ENCODE assay signal across 8 cellular contexts in the genomic region with DNA sequence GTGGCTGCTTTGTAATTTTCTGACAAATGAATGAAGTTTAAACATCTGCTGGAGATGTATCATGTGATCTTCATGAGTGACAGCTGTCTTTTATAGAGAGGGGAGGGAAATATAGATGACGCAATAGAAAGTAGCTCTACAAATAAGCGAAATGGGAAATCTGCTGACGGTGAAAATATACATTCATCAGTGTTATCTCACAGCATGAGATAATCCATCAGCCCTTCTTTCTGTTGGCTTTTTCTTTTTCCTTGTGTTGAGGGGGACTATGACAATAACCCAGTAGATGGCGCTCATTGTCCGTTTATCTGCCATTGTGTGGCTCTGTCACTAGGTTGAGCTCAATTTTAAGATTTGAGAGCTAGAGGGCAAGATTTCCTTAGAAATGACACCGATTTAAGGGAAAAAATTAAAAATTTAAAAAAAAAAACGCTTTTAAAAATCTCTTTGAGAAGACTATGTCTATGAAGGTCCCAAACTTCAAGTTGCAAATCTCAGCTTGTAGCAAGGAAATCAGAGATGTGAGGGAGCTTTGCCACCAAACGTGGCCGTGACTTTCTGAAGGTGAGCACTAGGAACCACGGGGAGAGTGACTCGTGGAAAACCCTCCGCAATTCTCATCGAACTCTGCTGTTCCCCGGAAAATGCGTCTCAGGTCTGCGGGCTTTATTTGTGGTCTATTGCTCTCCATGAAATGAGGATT.
DNase-seq lines count a peak whose midpoint lies in the region; ATAC-seq and TF ChIP-seq lines count a peak whose summit lies in the region.

No MANE protein-coding gene starts in this region.

- peaks cover 9 to 40% (median 15%) of the 10 kb centered on the region in 4 donors for H3K4me1 Mint-ChIP-seq in naive thymus-derived CD8-positive, alpha-beta T cell

- no peak overlapping the region for H3K4me3 Mint-ChIP-seq in naive thymus-derived CD8-positive, alpha-beta T cell

- POLR2A ChIA-PET in naive thymus-derived CD8-positive, alpha-beta T cell (lab: Charles Lee): interaction anchor here (1.2 to 1.3 kb wide), 3 partner anchors 17 to 162 kb away, joined by 4 to 7 read pairs (median 6); no protein-coding TSS in a partner anchor

- H3K36me3 Mint-ChIP-seq in naive thymus-derived CD8-positive, alpha-beta T cell: no peaks in the 10 kb centered on the region

- peaks cover 0 to 3% (median 0%) of the 10 kb centered on the region in 4 donors for H3K4me1 ChIP-seq in tibial artery

- ATAC-seq in GM18520 (IDR thresholded peaks at IDR 0.05; ENCODE audit: unreplicated experiment) (peak; percentile 66), HG03097 (IDR thresholded peaks at IDR 0.05; ENCODE audit: low FRiP score, unreplicated experiment) (peak; percentile 73)
- ATAC-seq in naive thymus-derived CD8-positive, alpha-beta T cell: peak; percentile 82 to 87

- H3K27ac Mint-ChIP-seq in naive thymus-derived CD8-positive, alpha-beta T cell: peak overlapping the region in 2 of 10 donors; percentile 41 to 72

- H3K36me3 ChIP-seq in tibial artery: no peaks in the 10 kb centered on the region

- H3K4me3 ChIP-seq in epithelial cell of proximal tubule (ENCODE audit: low read depth, low read length): no peak overlapping the region
- no peak overlapping the region for H3K4me3 ChIP-seq in tibial artery

- TF ChIP-seq CTCF in C4-2B (conservative IDR thresholded peaks at IDR 0.05): peak; percentile 87
- peak; percentile 92 for TF ChIP-seq CTCF in epithelial cell of proximal tubule (conservative IDR thresholded peaks at IDR 0.05; ENCODE audit: low read depth, low read length)
- peak; percentile 72 to 90 for TF ChIP-seq CTCF in tibial artery (IDR thresholded peaks at IDR 0.05)

- H3K9me3 Mint-ChIP-seq in naive thymus-derived CD8-positive, alpha-beta T cell: no peaks in the 10 kb centered on the region

- intact Hi-C loops in tibial artery (cut with DNase I; ENCODE audit: low total_unique reads): loop anchor here (2.0 kb wide), 1 partner anchor 163 kb away; no protein-coding TSS in a partner anchor

- peaks cover 0 to 8% (median 0%) of the 10 kb centered on the region in 5 donors for H3K27me3 Mint-ChIP-seq in naive thymus-derived CD8-positive, alpha-beta T cell

- H3K27me3 ChIP-seq in tibial artery: peaks cover 0 to 40% of the 10 kb centered on the region in 2 donors

- no peaks in the 10 kb centered on the region for H3K9me3 ChIP-seq in tibial artery

- DNase-seq in NCI-H446 treated with DMSO at 0.1 percent for 48 hours (lab: John Stamatoyannopoulos, UW) (peak; percentile 18), epithelial cell of proximal tubule (ENCODE audit: low read depth) (peak; percentile 32), tibial artery (peak in 1 of 2 donors; percentile 58)
- DNase-seq in activated CD4-positive, alpha-beta T cell treated with anti-CD3 and anti-CD28 coated beads, Interleukin-2, amount 50 U/mL, for 48 hours: peak; percentile 52 to 62
- peak; percentile 19 to 82 (median 63) for DNase-seq in naive thymus-derived CD8-positive, alpha-beta T cell

- H3K27ac ChIP-seq in C4-2B (no peak overlapping the region), tibial artery (no peak overlapping the region)
